32 cellular contexts compared by ENCODE assay signal in the genomic region with DNA sequence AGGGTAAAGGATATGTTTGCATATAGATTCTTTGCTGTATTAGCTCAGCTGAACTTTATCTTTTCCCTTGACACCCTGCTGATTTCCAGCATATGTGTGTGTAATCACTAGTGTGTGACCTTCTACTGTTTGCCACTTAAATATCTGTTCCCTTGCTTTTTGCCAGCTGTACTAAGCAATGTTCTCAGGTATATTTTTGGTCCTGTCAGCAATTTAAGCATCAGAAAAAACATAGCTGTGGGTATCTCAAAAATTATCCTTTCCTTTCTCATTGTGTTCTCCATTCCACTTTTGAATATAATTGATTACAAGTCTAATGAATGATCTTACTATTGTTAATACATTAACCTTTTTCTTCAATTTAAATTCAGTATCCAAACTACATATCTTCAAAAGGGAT. TPM values are rescaled to one million over a fixed set of nuclear protein-coding genes. Genes with fewer than 3 reads are reported as not detected.
"Had no signal": no experiment of that assay in that cellular context is flagged by ENCODE, and none has a peak within 500 bp of the region (broad histone marks: within the 10 kb centered on the region; RNA-seq: fewer than 3 reads in every experiment).

No MANE protein-coding gene starts in this region.

- H3K4me3 Mint-ChIP-seq: activated naive CD4-positive, alpha-beta T cell treated with anti-CD3 and anti-CD28 coated beads for 36 hours; activated naive CD8-positive, alpha-beta T cell treated with anti-CD3 and anti-CD28 coated beads for 36 hours; activated T-helper 1 cell treated with anti-CD3 and anti-CD28 coated beads, Interleukin-12 subunit alpha, Interleukin-12 subunit beta, Interleukin-2, Interleukin-4 antibody, amounts not matched to agents 30 ng/mL and 10 ng/mL and 1 ng/mL, durations not matched to agents 14 hours and 24 hours and 36 hours; mesothelial cell of epicardium; naive B cell; nephron progenitor cell; stimulated activated effector memory CD8-positive, alpha-beta T cell treated with anti-CD3 and anti-CD28 coated beads, Interleukin-12 subunit alpha, Interleukin-12 subunit beta, amount 100 ng/mL, for 72 hours; stimulated activated naive CD8-positive, alpha-beta T cell treated with anti-CD3 and anti-CD28 coated beads, Interleukin-15, Interleukin-2, amounts not matched to agents 100 ng/mL and 50 ng/mL, for 24 hours had no signal

- H3K4me1 Mint-ChIP-seq: activated naive CD8-positive, alpha-beta T cell treated with anti-CD3 and anti-CD28 coated beads for 36 hours; mesothelial cell of epicardium; naive B cell; nephron progenitor cell; stimulated activated effector memory CD8-positive, alpha-beta T cell treated with anti-CD3 and anti-CD28 coated beads, Interleukin-12 subunit alpha, Interleukin-12 subunit beta, amount 100 ng/mL, for 72 hours had no signal

- H3K27me3 Mint-ChIP-seq: activated naive CD8-positive, alpha-beta T cell treated with anti-CD3 and anti-CD28 coated beads for 36 hours; naive B cell; stimulated activated naive CD8-positive, alpha-beta T cell treated with anti-CD3 and anti-CD28 coated beads, Interleukin-15, Interleukin-2, amounts not matched to agents 100 ng/mL and 50 ng/mL, for 24 hours had no signal

- H3K27ac Mint-ChIP-seq: activated naive CD4-positive, alpha-beta T cell treated with anti-CD3 and anti-CD28 coated beads for 36 hours; activated naive CD8-positive, alpha-beta T cell treated with anti-CD3 and anti-CD28 coated beads for 36 hours; activated T-helper 1 cell treated with anti-CD3 and anti-CD28 coated beads, Interleukin-12 subunit alpha, Interleukin-12 subunit beta, Interleukin-2, Interleukin-4 antibody, amounts not matched to agents 30 ng/mL and 10 ng/mL and 1 ng/mL, durations not matched to agents 14 hours and 24 hours and 36 hours; mesothelial cell of epicardium; naive B cell; nephron progenitor cell; stimulated activated effector memory CD8-positive, alpha-beta T cell treated with anti-CD3 and anti-CD28 coated beads, Interleukin-12 subunit alpha, Interleukin-12 subunit beta, amount 100 ng/mL, for 72 hours; stimulated activated naive CD8-positive, alpha-beta T cell treated with anti-CD3 and anti-CD28 coated beads, Interleukin-15, Interleukin-2, amounts not matched to agents 100 ng/mL and 50 ng/mL, for 24 hours had no signal

- DNase-seq: activated CD4-positive, alpha-beta T cell treated with anti-CD3 and anti-CD28 coated beads for 48 hours; activated CD4-positive, alpha-beta T cell treated with anti-CD3 and anti-CD28 coated beads, Interleukin-2, amount 50 U/mL, for 48 hours; activated CD8-positive, alpha-beta memory T cell treated with anti-CD3 and anti-CD28 coated beads, Interleukin-2, amount 50 U/mL, for 4 hours; activated effector memory CD4-positive, alpha-beta T cell treated with anti-CD3 and anti-CD28 coated beads, Interleukin-2, amount 50 U/mL, for 16 hours; activated naive CD4-positive, alpha-beta T cell treated with anti-CD3 and anti-CD28 coated beads for 36 hours; activated naive CD8-positive, alpha-beta T cell treated with anti-CD3 and anti-CD28 coated beads for 36 hours; activated T-cell treated with anti-CD3 and anti-CD28 coated beads, Interleukin-2, amount 50 U/mL, for 1 hour; adrenal gland; aorta; body of pancreas; dermis blood vessel endothelial cell; effector CD4-positive, alpha-beta T cell; esophagus squamous epithelium; foreskin melanocyte; left colon; mammary epithelial cell; naive B cell; nephron progenitor cell; ovary; retina; sigmoid colon; small intestine; stimulated activated CD4-positive, alpha-beta T cell treated with anti-CD3 and anti-CD28 coated beads, Interleukin-4, amount 100 ng/mL, for 24 hours; trophoblast cell; WERI-Rb-1 had no signal

- H3K36me3 Mint-ChIP-seq: activated naive CD8-positive, alpha-beta T cell treated with anti-CD3 and anti-CD28 coated beads for 36 hours; mesothelial cell of epicardium; naive B cell; stimulated activated effector memory CD8-positive, alpha-beta T cell treated with anti-CD3 and anti-CD28 coated beads, Interleukin-12 subunit alpha, Interleukin-12 subunit beta, amount 100 ng/mL, for 72 hours had no signal

- ATAC-seq: activated CD4-positive, CD25-positive, alpha-beta regulatory T cell treated with anti-CD3 and anti-CD28 coated beads, Interleukin-2, amount 50 U/mL, for 24 hours; body of pancreas; left colon; stimulated activated effector memory CD8-positive, alpha-beta T cell treated with anti-CD3 and anti-CD28 coated beads, Interleukin-12 subunit alpha, Interleukin-12 subunit beta, amount 100 ng/mL, for 72 hours had no signal

RNA-seq across cellular contexts. Expression of a gene that starts 59.2 kb away (rescaled TPM):
- total RNA-seq: activated CD8-positive, alpha-beta memory T cell treated with anti-CD3 and anti-CD28 coated beads for 36 hours; activated naive CD4-positive, alpha-beta T cell treated with anti-CD3 and anti-CD28 coated beads for 36 hours; activated naive CD8-positive, alpha-beta T cell treated with anti-CD3 and anti-CD28 coated beads for 36 hours; activated T-helper 1 cell treated with anti-CD3 and anti-CD28 coated beads, Interleukin-12 subunit alpha, Interleukin-12 subunit beta, Interleukin-2, Interleukin-4 antibody, amounts not matched to agents 30 ng/mL and 10 ng/mL and 1 ng/mL, durations not matched to agents 14 hours and 24 hours and 36 hours; aorta; dermis blood vessel endothelial cell; subcutaneous adipose tissue had no signal
